ENCODE assay signal across 13 cellular contexts in the genomic region with DNA sequence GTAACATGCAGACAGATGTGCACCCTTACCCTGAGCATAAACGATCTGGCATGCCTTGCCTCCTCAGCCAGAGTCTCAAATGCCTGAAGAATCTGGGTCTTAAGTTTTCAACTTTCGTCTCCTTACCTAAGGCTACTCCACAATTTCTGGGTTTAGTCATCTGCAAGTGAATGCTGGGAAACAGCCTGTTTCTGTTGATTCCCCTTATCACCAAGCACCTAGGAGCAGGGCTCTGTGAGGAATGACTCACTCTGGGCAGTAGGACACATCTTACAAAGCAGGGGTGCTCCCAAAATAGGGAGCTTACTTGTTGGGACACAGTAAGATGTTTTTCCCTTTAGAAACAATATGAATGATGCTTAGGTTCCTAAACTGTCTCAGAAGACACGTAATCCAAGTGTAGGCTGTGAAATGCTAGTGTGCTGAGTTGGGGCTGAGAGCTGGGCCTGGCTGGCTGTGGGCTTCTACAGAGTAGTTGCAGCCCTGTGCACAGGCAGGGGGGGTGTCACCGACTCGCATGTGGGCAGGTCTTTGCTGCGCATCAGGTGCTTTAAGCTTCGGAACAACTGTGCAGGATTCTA. TPM values are rescaled to one million over a fixed set of nuclear protein-coding genes. Genes with fewer than 3 reads are reported as not detected.
DNase-seq lines count a peak whose midpoint lies in the region; ATAC-seq and TF ChIP-seq lines count a peak whose summit lies in the region.
"Had no signal": no experiment of that assay in that cellular context is flagged by ENCODE, and none has a peak within 500 bp of the region (broad histone marks: within the 10 kb centered on the region; RNA-seq: fewer than 3 reads in every experiment).

No MANE protein-coding gene starts in this region.

- 49 to 55% methylated on average over 7 of the region's 7 CpGs for WGBS in aorta, 2 donors

- H3K27ac ChIP-seq in HUES48 (ENCODE audit: low read depth, low read length) (peak overlapping the region; percentile 19), ascending aorta (peak overlapping the region; percentile 36 to 59), left ventricle myocardium inferior (replicated peaks) (peak overlapping the region; percentile 58), aorta (ENCODE audit: low read depth in 1 of 2, low read length in 2 of 2) (no peak overlapping the region)
- H3K27ac ChIP-seq: KMS-11 had no signal

- H3K36me3 ChIP-seq in HUES48 (ENCODE audit: control insufficient read depth, insufficient read depth, low read length) (no peaks in the 10 kb centered on the region), ascending aorta (peaks cover 0 to 3% of the 10 kb centered on the region in 2 donors), left ventricle myocardium inferior (no peaks in the 10 kb centered on the region), aorta (ENCODE audit: control insufficient read depth in 1 of 2, insufficient read depth in 2 of 2, low read length in 1 of 2) (no peaks in the 10 kb centered on the region)
- H3K36me3 ChIP-seq: gastroesophageal sphincter had no signal

- H3K9ac ChIP-seq in HUES48 (ENCODE audit: low read depth, low read length) = no peak overlapping the region
- H3K9ac ChIP-seq: KMS-11 had no signal

- H3K36me3 Mint-ChIP-seq in stimulated activated memory B cell treated with anti-CD40 and anti-IgM and Interleukin-4, amounts not matched to agents 10 μg/mL and 1 μg/mL and 100 μg/mL, for 72 hours = peaks cover 14% of the 10 kb centered on the region

- peak overlapping the region; percentile 50 for H3K27ac Mint-ChIP-seq in stimulated activated memory B cell treated with anti-CD40 and anti-IgM and Interleukin-4, amounts not matched to agents 10 μg/mL and 1 μg/mL and 100 μg/mL, for 72 hours

- no peak for ATAC-seq in stimulated activated memory B cell treated with anti-CD40 and anti-IgM and Interleukin-4, amounts not matched to agents 10 μg/mL and 1 μg/mL and 100 μg/mL, for 72 hours
- ATAC-seq in GM21576 (IDR thresholded peaks at IDR 0.05; ENCODE audit: unreplicated experiment) (no peak), aorta (ENCODE audit: low FRiP score) (no peak)
- ATAC-seq: gastroesophageal sphincter had no signal

- DNase-seq in ascending aorta (ENCODE audit: low spot score in 2 of 2) (no peak), left ventricle myocardium inferior (no peak), SIG-M5 treated with dmso at 0.1 percent for 504 hours (lab: John Stamatoyannopoulos, UW; ENCODE audit: unreplicated experiment) (no peak), aorta (no peak), mesenteric fat pad (ENCODE audit: low spot score) (no peak)
- DNase-seq: DMS53; stimulated activated CD4-positive, alpha-beta T cell treated with anti-CD3 and anti-CD28 coated beads, Interleukin-15, amount 100 ng/mL, for 24 hours; stimulated activated naive CD4-positive, alpha-beta T cell treated with Interleukin-2 at 50 U/mL for 16 hours had no signal

- intact Hi-C loops in ascending aorta (cut with DNase I) = loop anchor here (10.0 kb wide), 1 partner anchor 52 kb away; no protein-coding TSS in a partner anchor
- intact Hi-C loops in left ventricle myocardium inferior (cut with micrococcal nuclease) = no loop called here
- intact Hi-C loops in aorta (cut with DNase I) = loop anchor here in 1 of 2 donors (5.0 to 10.0 kb wide), 2 partner anchors 59 to 152 kb away; a partner anchor contains a TSS

- H3K9me3 ChIP-seq in HUES48 (ENCODE audit: control insufficient read depth, insufficient read depth, low read length) (no peaks in the 10 kb centered on the region), ascending aorta (no peaks in the 10 kb centered on the region), left ventricle myocardium inferior (replicated peaks) (no peaks in the 10 kb centered on the region), aorta (ENCODE audit: control insufficient read depth, low read length) (no peaks in the 10 kb centered on the region)
- H3K9me3 ChIP-seq: gastroesophageal sphincter had no signal

- peaks cover 86% of the 10 kb centered on the region for H3K4me1 Mint-ChIP-seq in stimulated activated memory B cell treated with anti-CD40 and anti-IgM and Interleukin-4, amounts not matched to agents 10 μg/mL and 1 μg/mL and 100 μg/mL, for 72 hours

- H3K4me3 Mint-ChIP-seq in stimulated activated memory B cell treated with anti-CD40 and anti-IgM and Interleukin-4, amounts not matched to agents 10 μg/mL and 1 μg/mL and 100 μg/mL, for 72 hours = peak overlapping the region; percentile 15

- H3K4me1 ChIP-seq in HUES48 (ENCODE audit: control insufficient read depth, insufficient read depth, low read length) (peaks cover 26% of the 10 kb centered on the region), ascending aorta (peaks cover 2 to 24% of the 10 kb centered on the region in 2 donors), left ventricle myocardium inferior (peaks cover 42% of the 10 kb centered on the region), aorta (ENCODE audit: control insufficient read depth in 1 of 2, insufficient read depth in 2 of 2, low read length in 2 of 2) (no peaks in the 10 kb centered on the region)

- H3K4me3 ChIP-seq in HUES48 (ENCODE audit: low read depth, low read length) (no peak overlapping the region), ascending aorta (no peak overlapping the region), left ventricle myocardium inferior (no peak overlapping the region), aorta (ENCODE audit: low read length in 2 of 2) (no peak overlapping the region)
- H3K4me3 ChIP-seq: gastroesophageal sphincter had no signal

- H3K27me3 Mint-ChIP-seq in stimulated activated memory B cell treated with anti-CD40 and anti-IgM and Interleukin-4, amounts not matched to agents 10 μg/mL and 1 μg/mL and 100 μg/mL, for 72 hours = no peaks in the 10 kb centered on the region

- TF ChIP-seq CTCF in ascending aorta (IDR thresholded peaks at IDR 0.05) (no peak), left ventricle myocardium inferior (IDR thresholded peaks at IDR 0.05; ENCODE audit: borderline replicate concordance) (no peak)

- H3K9me3 Mint-ChIP-seq in stimulated activated memory B cell treated with anti-CD40 and anti-IgM and Interleukin-4, amounts not matched to agents 10 μg/mL and 1 μg/mL and 100 μg/mL, for 72 hours = no peaks in the 10 kb centered on the region

- H3K27me3 ChIP-seq in HUES48 (ENCODE audit: control insufficient read depth, insufficient read depth, low read length) = no peaks in the 10 kb centered on the region
- no peaks in the 10 kb centered on the region for H3K27me3 ChIP-seq in ascending aorta
- H3K27me3 ChIP-seq in left ventricle myocardium inferior (ENCODE audit: low read depth) = no peaks in the 10 kb centered on the region
- no peaks in the 10 kb centered on the region for H3K27me3 ChIP-seq in aorta (ENCODE audit: control insufficient read depth in 1 of 2, insufficient read depth in 2 of 2, low read length in 1 of 2)
- H3K27me3 ChIP-seq: gastroesophageal sphincter had no signal

RNA-seq across cellular contexts. Expression of a gene that starts 58.0 kb away (rescaled TPM):
- total RNA-seq in ascending aorta (117 TPM), left ventricle myocardium inferior (22.9 TPM), aorta (100 to 1,000 TPM; 117 to 122 TPM), mesenteric fat pad (71.1 TPM)
- 100 to 1,000 TPM; 146 to 188 TPM for polyA plus RNA-seq in aorta

Comparison
In these comparisons a context has a peak if more than half of its experiments do, and no peak if none do; other contexts are left out.
1. H3K27ac ChIP-seq: peak in HUES48 (single experiment), ascending aorta (2 of 2) and left ventricle myocardium inferior (single experiment); none in aorta (0 of 2).